22 cellular contexts compared by ENCODE assay signal in genomic region chr9:114666841-114667240, GRCh38. TPM values are rescaled to one million over a fixed set of nuclear protein-coding genes. Genes with fewer than 3 reads are reported as not detected.
DNase-seq lines count a peak whose midpoint lies in the region; ATAC-seq and TF ChIP-seq lines count a peak whose summit lies in the region.
"Had no signal": no experiment of that assay in that cellular context is flagged by ENCODE, and none has a peak within 500 bp of the region (broad histone marks: within the 10 kb centered on the region; RNA-seq: fewer than 3 reads in every experiment).

No MANE protein-coding gene starts in this region.

- H3K4me1 ChIP-seq in prostate gland (replicated peaks), result no peaks in the 10 kb centered on the region
- H3K4me1 ChIP-seq: SJCRH30 had no signal

- DNase-seq in activated CD4-positive, alpha-beta memory T cell treated with anti-CD3 and anti-CD28 coated beads for 36 hours, result peak; percentile 54
- DNase-seq in activated CD4-positive, alpha-beta memory T cell treated with anti-CD3 and anti-CD28 coated beads, Interleukin-2, amount 10 ng/mL, durations not matched to agents 7 days and 5 days, result no peak
- DNase-seq in CD1c-positive myeloid dendritic cell (ENCODE audit: extremely low spot score), result peak; percentile 53
- peak; percentile 44 for DNase-seq in GM20000 (ENCODE audit: low spot score)
- DNase-seq in memory B cell (ENCODE audit: low spot score in 2 of 2), result no peak
- DNase-seq in effector CD4-positive, alpha-beta T cell, result no peak
- no peak for DNase-seq in prostate gland (ENCODE audit: low spot score)
- DNase-seq: C1 segment of cervical spinal cord, DMS 273 treated with DMSO at 0.1 percent for 48 hours, GDM1, Karpas-422, MG63, NCI-H1092 treated with DMSO at 0.1 percent for 48 hours, NCI-H2081 treated with DMSO at 0.1 percent for 48 hours, NCI-H510A treated with DMSO at 0.1 percent for 48 hours, NCI-H82, PC-3, SJCRH30 had no signal

- no peaks in the 10 kb centered on the region for H3K36me3 ChIP-seq in prostate gland
- H3K36me3 ChIP-seq: MG63, SJCRH30 had no signal

- WGBS in prostate gland, result 73% methylated on average over 4 of the region's 4 CpGs

- TF ChIP-seq CTCF in GM20000 (IDR thresholded peaks at IDR 0.05; ENCODE audit: extremely low read depth, missing control alignments) (no peak), prostate gland (IDR thresholded peaks at IDR 0.05) (no peak)

- CTCF ChIA-PET in activated CD4-positive, alpha-beta memory T cell treated with anti-CD3 and anti-CD28 coated beads for 36 hours (lab: Charles Lee), result interaction anchor here (0.7 to 1.4 kb wide), 5 partner anchors 13 to 348 kb away, joined by 3 to 4 read pairs (median 3); no protein-coding TSS in a partner anchor
- CTCF ChIA-PET in activated CD4-positive, alpha-beta memory T cell treated with anti-CD3 and anti-CD28 coated beads, Interleukin-2, amount 10 ng/mL, durations not matched to agents 7 days and 5 days (lab: Charles Lee), result interaction anchor here (0.6 to 1.6 kb wide), 4 partner anchors 8 to 240 kb away, joined by 3 to 9 read pairs (median 6); no protein-coding TSS in a partner anchor

- TF ChIP-seq POLR2A in prostate gland (IDR thresholded peaks at IDR 0.05), result no peak

- H3K27ac ChIP-seq in prostate gland, result no peak overlapping the region
- H3K27ac ChIP-seq: RWPE1, SJCRH30 had no signal

- POLR2A ChIA-PET in activated CD4-positive, alpha-beta memory T cell treated with anti-CD3 and anti-CD28 coated beads for 36 hours (lab: Charles Lee), result no interaction called here
- POLR2A ChIA-PET in activated CD4-positive, alpha-beta memory T cell treated with anti-CD3 and anti-CD28 coated beads, Interleukin-2, amount 10 ng/mL, durations not matched to agents 7 days and 5 days (lab: Charles Lee), result no interaction called here

- no peak overlapping the region for H3K4me3 ChIP-seq in prostate gland
- H3K4me3 ChIP-seq: A549, GM23338, MG63, SJCRH30 had no signal

- H3K27ac Mint-ChIP-seq in activated CD4-positive, alpha-beta memory T cell treated with anti-CD3 and anti-CD28 coated beads for 36 hours, result no peak overlapping the region
- H3K27ac Mint-ChIP-seq in activated CD4-positive, alpha-beta memory T cell treated with anti-CD3 and anti-CD28 coated beads, Interleukin-2, amount 10 ng/mL, durations not matched to agents 7 days and 5 days, result no peak overlapping the region
- H3K27ac Mint-ChIP-seq in memory B cell, result no peak overlapping the region
- H3K27ac Mint-ChIP-seq: GM23338 had no signal

- no peaks in the 10 kb centered on the region for H3K9me3 Mint-ChIP-seq in activated CD4-positive, alpha-beta memory T cell treated with anti-CD3 and anti-CD28 coated beads for 36 hours
- H3K9me3 Mint-ChIP-seq in activated CD4-positive, alpha-beta memory T cell treated with anti-CD3 and anti-CD28 coated beads, Interleukin-2, amount 10 ng/mL, durations not matched to agents 7 days and 5 days, result peaks cover 4% of the 10 kb centered on the region
- no peaks in the 10 kb centered on the region for H3K9me3 Mint-ChIP-seq in memory B cell
- H3K9me3 Mint-ChIP-seq: GM23338 had no signal

- H3K36me3 Mint-ChIP-seq in activated CD4-positive, alpha-beta memory T cell treated with anti-CD3 and anti-CD28 coated beads for 36 hours, result no peaks in the 10 kb centered on the region
- H3K36me3 Mint-ChIP-seq in activated CD4-positive, alpha-beta memory T cell treated with anti-CD3 and anti-CD28 coated beads, Interleukin-2, amount 10 ng/mL, durations not matched to agents 7 days and 5 days (ENCODE audit: low read depth), result no peaks in the 10 kb centered on the region
- no peaks in the 10 kb centered on the region for H3K36me3 Mint-ChIP-seq in memory B cell

- intact Hi-C loops in activated CD4-positive, alpha-beta memory T cell treated with anti-CD3 and anti-CD28 coated beads for 36 hours (cut with micrococcal nuclease), result no loop called here
- intact Hi-C loops in prostate gland (cut with DNase I), result no loop called here

- H3K27me3 ChIP-seq in prostate gland (replicated peaks; ENCODE audit: insufficient read depth), result no peaks in the 10 kb centered on the region
- H3K27me3 ChIP-seq: MG63, SJCRH30 had no signal

- H3K4me3 Mint-ChIP-seq in activated CD4-positive, alpha-beta memory T cell treated with anti-CD3 and anti-CD28 coated beads for 36 hours, result no peak overlapping the region
- no peak overlapping the region for H3K4me3 Mint-ChIP-seq in activated CD4-positive, alpha-beta memory T cell treated with anti-CD3 and anti-CD28 coated beads, Interleukin-2, amount 10 ng/mL, durations not matched to agents 7 days and 5 days
- H3K4me3 Mint-ChIP-seq in memory B cell, result no peak overlapping the region
- H3K4me3 Mint-ChIP-seq: GM23338 had no signal

- ATAC-seq in memory B cell (ENCODE audit: low read depth) (peak; percentile 26), HG02840 (IDR thresholded peaks at IDR 0.05; ENCODE audit: low FRiP score, unreplicated experiment) (no peak)
- ATAC-seq: A549, GM23338, PC-3 had no signal

- peaks cover 11% of the 10 kb centered on the region for H3K4me1 Mint-ChIP-seq in activated CD4-positive, alpha-beta memory T cell treated with anti-CD3 and anti-CD28 coated beads for 36 hours (ENCODE audit: low read depth)
- no peaks in the 10 kb centered on the region for H3K4me1 Mint-ChIP-seq in activated CD4-positive, alpha-beta memory T cell treated with anti-CD3 and anti-CD28 coated beads, Interleukin-2, amount 10 ng/mL, durations not matched to agents 7 days and 5 days
- H3K4me1 Mint-ChIP-seq in memory B cell, result peaks cover 4% of the 10 kb centered on the region

- peaks cover 7% of the 10 kb centered on the region for H3K27me3 Mint-ChIP-seq in activated CD4-positive, alpha-beta memory T cell treated with anti-CD3 and anti-CD28 coated beads for 36 hours
- H3K27me3 Mint-ChIP-seq in activated CD4-positive, alpha-beta memory T cell treated with anti-CD3 and anti-CD28 coated beads, Interleukin-2, amount 10 ng/mL, durations not matched to agents 7 days and 5 days, result peaks cover 12% of the 10 kb centered on the region
- H3K27me3 Mint-ChIP-seq in memory B cell, result peaks cover 3% of the 10 kb centered on the region

- no peaks in the 10 kb centered on the region for H3K9me3 ChIP-seq in prostate gland
- H3K9me3 ChIP-seq: MG63 had no signal

RNA-seq across cellular contexts. Expression of gene TEX53, which starts 9.2 kb away (rescaled TPM):
- not detected for total RNA-seq in activated CD4-positive, alpha-beta memory T cell treated with anti-CD3 and anti-CD28 coated beads for 36 hours
- not detected for total RNA-seq in activated CD4-positive, alpha-beta memory T cell treated with anti-CD3 and anti-CD28 coated beads, Interleukin-2, amount 10 ng/mL, durations not matched to agents 7 days and 5 days
- total RNA-seq in prostate gland, result not detected
- total RNA-seq: GM23338, PC-3, SJCRH30 had no signal

RNA-seq across cellular contexts. Expression of gene TEX48, which starts 15.2 kb away (rescaled TPM):
- total RNA-seq in activated CD4-positive, alpha-beta memory T cell treated with anti-CD3 and anti-CD28 coated beads for 36 hours, result 1 to 10 TPM in 1 of 2 experiments, under 1 TPM in 1; 0.57 to 1.2 TPM
- total RNA-seq in activated CD4-positive, alpha-beta memory T cell treated with anti-CD3 and anti-CD28 coated beads, Interleukin-2, amount 10 ng/mL, durations not matched to agents 7 days and 5 days, result 1 to 10 TPM in 1 of 2 experiments, under 1 TPM in 1; 0.48 to 1.5 TPM
- total RNA-seq in prostate gland, result not detected
- total RNA-seq: GM23338, SJCRH30 had no signal

RNA-seq across cellular contexts. Expression of gene TMEM268, which starts 55.8 kb away (rescaled TPM):
- total RNA-seq in activated CD4-positive, alpha-beta memory T cell treated with anti-CD3 and anti-CD28 coated beads for 36 hours, result 10 to 100 TPM; 17.7 TPM
- total RNA-seq in activated CD4-positive, alpha-beta memory T cell treated with anti-CD3 and anti-CD28 coated beads, Interleukin-2, amount 10 ng/mL, durations not matched to agents 7 days and 5 days, result 10 to 100 TPM; 18.1 to 20.1 TPM
- total RNA-seq in prostate gland, result 10 to 100 TPM; 33.0 to 38.3 TPM

Comparison
In these comparisons a context has a peak if more than half of its experiments do, and no peak if none do; other contexts are left out.
1. DNase-seq: peak in activated CD4-positive, alpha-beta memory T cell treated with anti-CD3 and anti-CD28 coated beads for 36 hours (single experiment), CD1c-positive myeloid dendritic cell (single experiment) and GM20000 (single experiment); none in activated CD4-positive, alpha-beta memory T cell treated with anti-CD3 and anti-CD28 coated beads, Interleukin-2, amount 10 ng/mL, durations not matched to agents 7 days and 5 days (single experiment), memory B cell (0 of 2), effector CD4-positive, alpha-beta T cell (single experiment) and prostate gland (single experiment).